11 cellular contexts compared by ENCODE assay signal in the genomic region with DNA sequence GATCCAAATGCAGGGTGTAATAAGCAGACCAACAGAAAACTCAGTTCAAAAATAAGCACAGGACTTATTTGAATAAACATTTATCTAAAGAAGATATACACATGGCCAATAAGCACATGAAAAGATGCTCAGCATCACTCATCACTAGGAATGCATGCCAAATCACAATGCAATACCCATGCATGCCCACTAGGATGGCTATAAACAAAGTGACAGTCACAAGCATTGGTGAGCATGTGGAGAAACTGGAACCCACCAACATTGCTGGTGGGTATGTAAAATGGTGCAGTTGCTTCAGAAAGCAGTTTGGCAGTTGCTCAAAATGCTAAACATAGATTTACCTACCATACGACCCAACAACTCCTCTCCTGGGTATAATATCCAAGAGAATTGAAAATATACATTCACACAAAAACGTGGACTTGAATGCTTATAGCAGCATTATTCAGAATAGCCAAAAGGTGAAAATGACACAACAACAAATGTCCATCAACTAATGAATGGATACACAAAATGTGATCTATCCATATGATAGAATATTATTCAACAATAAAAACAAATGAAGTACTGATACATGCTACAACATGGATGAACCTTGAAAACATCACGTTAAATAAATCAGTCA. TPM values are rescaled to one million over a fixed set of nuclear protein-coding genes. Genes with fewer than 3 reads are reported as not detected.
DNase-seq lines count a peak whose midpoint lies in the region; ATAC-seq and TF ChIP-seq lines count a peak whose summit lies in the region.
"Had no signal": no experiment of that assay in that cellular context is flagged by ENCODE, and none has a peak within 500 bp of the region (broad histone marks: within the 10 kb centered on the region; RNA-seq: fewer than 3 reads in every experiment).

No MANE protein-coding gene starts in this region.

- no peak overlapping the region for H3K4me3 ChIP-seq in epithelial cell of esophagus (ENCODE audit: low read length)
- H3K4me3 ChIP-seq in gastrocnemius medialis: no peak overlapping the region

- TF ChIP-seq CTCF in epithelial cell of esophagus (IDR thresholded peaks at IDR 0.05; ENCODE audit: insufficient read depth, low read depth, low read length, missing control alignments) (peak; percentile 55), gastrocnemius medialis (IDR thresholded peaks at IDR 0.05 in 4 of 5, conservative IDR thresholded peaks at IDR 0.05 in 1 of 5) (peak in 2 of 5 experiments; percentile 38 to 39)

- TF ChIP-seq POLR2A in gastrocnemius medialis (IDR thresholded peaks at IDR 0.05): no peak

- in situ Hi-C loops in gastrocnemius medialis (cut with MboI; ENCODE audit: low sequenced_read_pairs in 4 of 4): no loop called here

- ATAC-seq in gastrocnemius medialis (no peak), GM21825 (IDR thresholded peaks at IDR 0.05; ENCODE audit: unreplicated experiment) (no peak)

- intact Hi-C loops in gastrocnemius medialis (cut with DNase I; ENCODE audit: low total_unique reads): no loop called here

- peaks cover 58 to 65% of the 10 kb centered on the region in 2 donors for H3K4me1 ChIP-seq in gastrocnemius medialis

- no peaks in the 10 kb centered on the region for H3K9me3 ChIP-seq in gastrocnemius medialis

- H3K27me3 ChIP-seq in gastrocnemius medialis: no peaks in the 10 kb centered on the region

- peak overlapping the region; percentile 51 to 71 (median 64) for H3K27ac ChIP-seq in gastrocnemius medialis

- no peaks in the 10 kb centered on the region for H3K36me3 ChIP-seq in gastrocnemius medialis

- DNase-seq in NCI-H446 treated with DMSO at 0.1 percent for 48 hours (lab: John Stamatoyannopoulos, UW): peak; percentile 5
- DNase-seq in NCI-H446 (lab: John Stamatoyannopoulos, UW): no peak
- peak; percentile 73 for DNase-seq in NAMALWA (ENCODE audit: low spot score)
- DNase-seq in epithelial cell of esophagus (ENCODE audit: low read depth): peak; percentile 54
- no peak for DNase-seq in gastrocnemius medialis
- DNase-seq in superior temporal gyrus (ENCODE audit: extremely low spot score): no peak
- DNase-seq in activated T-cell treated with anti-CD3 and anti-CD28 coated beads, Interleukin-2, amount 50 U/mL, for 1 hour: no peak
- DNase-seq: activated effector memory CD4-positive, alpha-beta T cell treated with Interleukin-2 at 50 U/mL for 16 hours; hippocampal formation had no signal

RNA-seq across cellular contexts. Expression of gene UBE2O, which starts 20.1 kb away (rescaled TPM):
- total RNA-seq in gastrocnemius medialis: 10 to 100 TPM; 16.4 to 46.5 (median 32.4) TPM

RNA-seq across cellular contexts. Expression of gene AANAT, which starts 34.6 kb away (rescaled TPM):
- total RNA-seq in gastrocnemius medialis: not detected
- total RNA-seq: CD4-positive, CD25-positive, alpha-beta regulatory T cell had no signal

RNA-seq across cellular contexts. Expression of gene SPHK1, which starts 48.4 kb away (rescaled TPM):
- total RNA-seq in gastrocnemius medialis: 1 to 10 TPM in 3 of 4 donors, under 1 TPM in 1; 0.66 to 5.0 (median 2.5) TPM

Comparison
In these comparisons a context has a peak if more than half of its experiments do, and no peak if none do; other contexts are left out.
1. DNase-seq: peak in NCI-H446 treated with DMSO at 0.1 percent for 48 hours (single experiment), NAMALWA (single experiment) and epithelial cell of esophagus (single experiment); none in NCI-H446 (0 of 2), gastrocnemius medialis (0 of 2), superior temporal gyrus (single experiment) and activated T-cell treated with anti-CD3 and anti-CD28 coated beads, Interleukin-2, amount 50 U/mL, for 1 hour (single experiment).